Comparison of ENCODE assay signal across 8 cellular contexts in the genomic region with DNA sequence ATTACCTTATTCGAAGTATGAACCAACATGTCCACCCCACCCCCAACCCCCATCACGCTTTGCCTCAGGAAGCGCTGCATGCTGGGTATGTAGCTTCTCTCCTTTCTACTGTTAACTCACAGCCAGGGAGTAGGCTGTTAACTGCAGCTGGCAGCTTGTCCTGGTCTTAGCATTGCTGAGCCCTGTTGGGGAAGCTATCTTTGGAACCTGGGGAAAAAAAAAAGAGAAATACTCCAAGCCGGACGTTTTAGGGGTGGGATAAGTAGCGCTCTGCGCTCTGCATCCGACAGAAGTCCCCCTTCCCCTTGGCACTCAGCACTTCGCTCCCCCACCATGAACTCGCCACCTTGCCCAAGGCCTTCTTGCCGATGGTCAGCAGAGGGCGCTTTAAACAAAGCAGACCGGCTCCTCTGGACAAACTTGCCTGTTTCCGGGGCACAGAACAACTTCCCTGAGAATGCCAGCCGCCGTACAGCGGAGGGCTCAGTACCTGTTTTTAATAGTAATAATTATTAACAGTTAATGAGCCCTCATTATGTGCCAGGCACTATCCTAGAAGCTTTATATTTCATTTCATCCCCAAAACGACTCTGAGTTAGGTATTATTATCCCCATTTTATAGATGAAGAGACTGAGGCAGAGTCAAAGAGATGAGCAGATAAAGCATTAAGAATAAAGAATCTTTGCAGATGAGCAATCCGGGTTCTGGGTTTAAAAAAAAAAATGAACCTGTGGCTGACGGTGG. TPM values are rescaled to one million over a fixed set of nuclear protein-coding genes. Genes with fewer than 3 reads are reported as not detected.
DNase-seq lines count a peak whose midpoint lies in the region; ATAC-seq and TF ChIP-seq lines count a peak whose summit lies in the region.

No MANE protein-coding gene starts in this region.

- no peak overlapping the region for H3K27ac ChIP-seq in right lobe of liver

- no peak overlapping the region for H3K4me3 ChIP-seq in right lobe of liver

- no peaks in the 10 kb centered on the region for H3K9me3 ChIP-seq in right lobe of liver

- peaks cover 4% of the 10 kb centered on the region for H3K27me3 Mint-ChIP-seq in activated CD4-positive, alpha-beta T cell treated with anti-CD3 and anti-CD28 coated beads, Interleukin-2, amount 10 ng/mL, durations not matched to agents 24 days and 14 days

- DNase-seq in DMS79 treated with DMSO at 0.1 percent for 48 hours (lab: John Stamatoyannopoulos, UW) (peak; percentile 86), NCI-H526 (lab: John Stamatoyannopoulos, UW) (peak; percentile 81 to 90), dermis microvascular lymphatic vessel endothelial cell (ENCODE audit: low read depth in 2 of 2) (peak; percentile 72 to 79), right lobe of liver (peak; percentile 78 to 79 (median 78))
- DNase-seq in activated CD4-positive, alpha-beta T cell treated with anti-CD3 and anti-CD28 coated beads, Interleukin-2, amount 10 ng/mL, durations not matched to agents 24 days and 14 days = peak; percentile 93
- peak; percentile 81 for DNase-seq in stimulated activated CD4-positive, alpha-beta T cell treated with anti-CD3 and anti-CD28 coated beads, Interleukin-4, amount 100 ng/mL, for 24 hours

- H3K27me3 ChIP-seq in right lobe of liver = no peaks in the 10 kb centered on the region

- no peaks in the 10 kb centered on the region for H3K36me3 Mint-ChIP-seq in activated CD4-positive, alpha-beta T cell treated with anti-CD3 and anti-CD28 coated beads, Interleukin-2, amount 10 ng/mL, durations not matched to agents 24 days and 14 days (ENCODE audit: low read depth)

- peaks cover 4% of the 10 kb centered on the region for H3K4me1 Mint-ChIP-seq in activated CD4-positive, alpha-beta T cell treated with anti-CD3 and anti-CD28 coated beads, Interleukin-2, amount 10 ng/mL, durations not matched to agents 24 days and 14 days

- ATAC-seq in HG03432 (IDR thresholded peaks at IDR 0.05; ENCODE audit: unreplicated experiment) = peak; percentile 64
- peak; percentile 79 to 91 (median 87) for ATAC-seq in right lobe of liver
- no peak for ATAC-seq in GM21367 (IDR thresholded peaks at IDR 0.05; ENCODE audit: unreplicated experiment)

- H3K4me3 Mint-ChIP-seq in activated CD4-positive, alpha-beta T cell treated with anti-CD3 and anti-CD28 coated beads, Interleukin-2, amount 10 ng/mL, durations not matched to agents 24 days and 14 days = peak overlapping the region; percentile 21

- peaks cover 0 to 8% (median 0%) of the 10 kb centered on the region in 4 donors for H3K36me3 ChIP-seq in right lobe of liver

- intact Hi-C loops in activated CD4-positive, alpha-beta T cell treated with anti-CD3 and anti-CD28 coated beads, Interleukin-2, amount 10 ng/mL, durations not matched to agents 24 days and 14 days (cut with micrococcal nuclease) = loop anchor here (1.0 kb wide), 2 partner anchors 80 to 173 kb away; no protein-coding TSS in a partner anchor
- intact Hi-C loops in right lobe of liver (cut with DNase I) = loop anchor here in 1 of 2 donors (5.0 kb wide), 1 partner anchor 74 kb away; no protein-coding TSS in a partner anchor

- no peaks in the 10 kb centered on the region for H3K9me3 Mint-ChIP-seq in activated CD4-positive, alpha-beta T cell treated with anti-CD3 and anti-CD28 coated beads, Interleukin-2, amount 10 ng/mL, durations not matched to agents 24 days and 14 days

- TF ChIP-seq CTCF in right lobe of liver (IDR thresholded peaks at IDR 0.05) = peak; percentile 70 to 89 (median 86)

- peaks cover 0 to 5% (median 0%) of the 10 kb centered on the region in 4 donors for H3K4me1 ChIP-seq in right lobe of liver

- 4% methylated on average over 20 of the region's 20 CpGs for WGBS in right lobe of liver (ENCODE audit: insufficient coverage, low coverage, low lambda C conversion rate, missing lambda C conversion rate)

- no peak overlapping the region for H3K27ac Mint-ChIP-seq in activated CD4-positive, alpha-beta T cell treated with anti-CD3 and anti-CD28 coated beads, Interleukin-2, amount 10 ng/mL, durations not matched to agents 24 days and 14 days

- no peak for TF ChIP-seq POLR2A in right lobe of liver (IDR thresholded peaks at IDR 0.05)

RNA-seq across cellular contexts. Expression of a gene that starts 35.2 kb away (rescaled TPM):
- not detected in 2 replicates for total RNA-seq in activated CD4-positive, alpha-beta T cell treated with anti-CD3 and anti-CD28 coated beads, Interleukin-2, amount 10 ng/mL, durations not matched to agents 24 days and 14 days
- total RNA-seq in dermis microvascular lymphatic vessel endothelial cell = 38.9 and 56.9 TPM in 2 replicates
- 1 to 10 TPM in 2 of 6 experiments, under 1 TPM in 1, not detected in 3; 0.29 to 2.4 (median 1.1) TPM for total RNA-seq in right lobe of liver

RNA-seq across cellular contexts. Expression of a gene that starts 56.9 kb away (rescaled TPM):
- 16.9 and 17.6 TPM in 2 replicates for total RNA-seq in activated CD4-positive, alpha-beta T cell treated with anti-CD3 and anti-CD28 coated beads, Interleukin-2, amount 10 ng/mL, durations not matched to agents 24 days and 14 days
- 3.2 and 5.8 TPM in 2 replicates for total RNA-seq in dermis microvascular lymphatic vessel endothelial cell
- 10 to 100 TPM; 12.6 to 19.2 (median 14.9) TPM for total RNA-seq in right lobe of liver

Comparison
In these comparisons a context has a peak if more than half of its experiments do, and no peak if none do; other contexts are left out.
1. RNA of a gene that starts 35.2 kb away (total RNA-seq): 38.9 to 56.9 TPM in dermis microvascular lymphatic vessel endothelial cell; 0.29 to 2.4 TPM in right lobe of liver and not detected in activated CD4-positive, alpha-beta T cell treated with anti-CD3 and anti-CD28 coated beads, Interleukin-2, amount 10 ng/mL, durations not matched to agents 24 days and 14 days; every median in the first group is over 10 times any median in the second.
2. Peak in every context shown above with its lines, with median percentiles within 50 percentile points of each other: DNase-seq.